In genomic region chr13:113009743-113010509, GRCh38 we compare ENCODE assay signal across 1 cellular context.
TF ChIP-seq lines count a peak whose summit lies in the region.

No MANE protein-coding gene starts in this region.

TF ChIP-seq in SK-N-SH, 30 proteins besides CTCF, POLR2A, EP300 and RAD21:
- peak; percentile 36; the same call in 1 of the 2 replicates for TF ChIP-seq MXI1 (IDR thresholded peaks at IDR 0.05; ENCODE audit: low read depth, low read length)
- TF ChIP-seq GATA2 (CRISPR knock-in tag; IDR thresholded peaks at IDR 0.05) = no peak
- no peak for TF ChIP-seq GABPA (IDR thresholded peaks at IDR 0.05; ENCODE audit: low read depth)
- no peak for TF ChIP-seq RCOR1 (IDR thresholded peaks at IDR 0.05; ENCODE audit: low read length)
